In the genomic region with DNA sequence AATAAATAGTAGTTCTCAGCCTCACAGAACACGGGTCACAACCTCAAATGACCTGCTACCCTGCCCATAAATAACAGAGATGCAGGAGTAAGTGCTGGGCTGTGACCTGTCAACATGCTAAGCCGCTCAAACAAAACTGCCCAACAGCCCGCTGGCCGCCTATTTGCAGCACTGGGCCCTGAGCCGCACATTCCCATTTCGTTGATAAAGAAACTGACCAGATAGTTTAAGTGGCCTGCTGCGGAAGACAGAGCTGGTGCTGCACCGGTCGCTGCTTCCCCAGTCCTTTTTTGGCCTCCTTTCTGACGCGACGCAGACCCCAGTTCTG, we compare ENCODE assay signal across 23 cellular contexts. TPM values are rescaled to one million over a fixed set of nuclear protein-coding genes. Genes with fewer than 3 reads are reported as not detected.
DNase-seq lines count a peak whose midpoint lies in the region; ATAC-seq and TF ChIP-seq lines count a peak whose summit lies in the region.
"Had no signal": no experiment of that assay in that cellular context is flagged by ENCODE, and none has a peak within 500 bp of the region (broad histone marks: within the 10 kb centered on the region; RNA-seq: fewer than 3 reads in every experiment).

No MANE protein-coding gene starts in this region.

- H3K27me3 ChIP-seq in H7 (ENCODE audit: control insufficient read depth, insufficient read depth, low read length): peaks cover 71% of the 10 kb centered on the region
- H3K27me3 ChIP-seq in mammary epithelial cell (ENCODE audit: insufficient read depth, low read length): peaks cover 19% of the 10 kb centered on the region
- peaks cover 96% of the 10 kb centered on the region for H3K27me3 ChIP-seq in hepatocyte
- peaks cover 3 to 54% (median 14%) of the 10 kb centered on the region in 3 donors for H3K27me3 ChIP-seq in psoas muscle (ENCODE audit: insufficient read depth in 3 of 3, low read length in 2 of 3)

- DNase-seq in H7 (no peak), mammary epithelial cell (no peak), hepatocyte (ENCODE audit: low spot score) (no peak), psoas muscle (no peak), posterior cingulate gyrus (no peak), GM03348 (ENCODE audit: low spot score) (no peak)
- DNase-seq: activated CD4-positive, alpha-beta T cell treated with anti-CD3 and anti-CD28 coated beads, Interleukin-2, amount 10 ng/mL, durations not matched to agents 7 days and 5 days; activated CD8-positive, alpha-beta memory T cell treated with anti-CD3 and anti-CD28 coated beads, Interleukin-2, amount 50 U/mL, for 4 hours; activated effector memory CD4-positive, alpha-beta T cell treated with Interleukin-2 at 50 U/mL for 16 hours; DMS79 treated with DMSO at 0.1 percent for 48 hours; Karpas-422; kidney glomerular epithelial cell; NCI-H1048; NCI-H2081 treated with DMSO at 0.1 percent for 48 hours; NCI-H524; SHP77; stimulated activated CD4-positive, alpha-beta T cell treated with anti-CD3 and anti-CD28 coated beads, Interleukin-12 subunit alpha, Interleukin-12 subunit beta, amount 100 ng/mL, for 4 hours; stimulated activated CD8-positive, alpha-beta memory T cell treated with anti-CD3 and anti-CD28 coated beads, Interleukin-4, amount 100 ng/mL, for 48 hours; T-cell had no signal

- ATAC-seq in psoas muscle: no peak
- ATAC-seq in GM18867 (IDR thresholded peaks at IDR 0.05; ENCODE audit: unreplicated experiment): no peak
- no peak for ATAC-seq in GM18511 (IDR thresholded peaks at IDR 0.05; ENCODE audit: unreplicated experiment)
- ATAC-seq: T-cell had no signal

- TF ChIP-seq CTCF in mammary epithelial cell (conservative IDR thresholded peaks at IDR 0.05 in 1 of 2, IDR thresholded peaks at IDR 0.05 in 1 of 2; ENCODE audit: extremely low read depth in 1 of 2, insufficient read depth in 1 of 2, low read depth in 1 of 2, low read length in 2 of 2) (no peak), hepatocyte (IDR thresholded peaks at IDR 0.05; ENCODE audit: poor library complexity) (no peak), psoas muscle (IDR thresholded peaks at IDR 0.05) (no peak)

- no TSS peak for BruUV-seq in mammary epithelial cell (replicated peaks; lab: Mats Ljungman, UMichigan)

- H3K27ac ChIP-seq in mammary epithelial cell (ENCODE audit: insufficient read depth, low read depth, low read length): no peak overlapping the region
- no peak overlapping the region for H3K27ac ChIP-seq in hepatocyte
- no peak overlapping the region for H3K27ac ChIP-seq in psoas muscle

- intact Hi-C loops in mammary epithelial cell (cut with micrococcal nuclease) (no loop called here), psoas muscle (cut with DNase I) (no loop called here), posterior cingulate gyrus (cut with DNase I) (no loop called here)

- 94% methylated on average over 5 of the region's 12 CpGs for WGBS in mammary epithelial cell (ENCODE audit: low coverage, missing lambda C conversion rate)
- 19% methylated on average over 12 of the region's 12 CpGs for WGBS in hepatocyte (ENCODE audit: low lambda C conversion rate, missing lambda C conversion rate)
- 13 to 17% (median 17%) methylated on average over 12 of the region's 12 CpGs for WGBS in psoas muscle, 3 donors

- no peaks in the 10 kb centered on the region for H3K79me2 ChIP-seq in mammary epithelial cell (ENCODE audit: insufficient read depth, low read length)
- no peaks in the 10 kb centered on the region for H3K79me2 ChIP-seq in hepatocyte

- H3K4me3 ChIP-seq in H7 (ENCODE audit: insufficient read depth, low read depth, low read length): peak overlapping the region; percentile 54
- no peak overlapping the region for H3K4me3 ChIP-seq in mammary epithelial cell (replicated peaks in 1 of 3; ENCODE audit: insufficient read depth in 1 of 3, low read depth in 2 of 3, low read length in 3 of 3)
- no peak overlapping the region for H3K4me3 ChIP-seq in hepatocyte
- peak overlapping the region; percentile 47 for H3K4me3 ChIP-seq in psoas muscle

- peaks cover 9% of the 10 kb centered on the region for H3K4me1 ChIP-seq in mammary epithelial cell (ENCODE audit: insufficient read depth, low read length)
- no peaks in the 10 kb centered on the region for H3K4me1 ChIP-seq in hepatocyte (ENCODE audit: insufficient read depth)
- H3K4me1 ChIP-seq in psoas muscle: no peaks in the 10 kb centered on the region

- no peaks in the 10 kb centered on the region for H3K9me2 ChIP-seq in hepatocyte (replicated peaks; ENCODE audit: insufficient read depth)

- H3K9me3 ChIP-seq in mammary epithelial cell (replicated peaks; ENCODE audit: insufficient read depth, low read length) (no peaks in the 10 kb centered on the region), hepatocyte (ENCODE audit: low read depth) (no peaks in the 10 kb centered on the region), psoas muscle (no peaks in the 10 kb centered on the region)

- no peaks in the 10 kb centered on the region for H4K20me1 ChIP-seq in mammary epithelial cell (ENCODE audit: insufficient read depth, low read length)
- H4K20me1 ChIP-seq in hepatocyte (ENCODE audit: insufficient read depth, poor library complexity, severe bottlenecking): no peaks in the 10 kb centered on the region

- in situ Hi-C loops in mammary epithelial cell (cut with MboI; ENCODE audit: low sequenced_read_pairs in 2 of 2): no loop called here

- no peak overlapping the region for H3K9ac ChIP-seq in mammary epithelial cell (ENCODE audit: insufficient read depth, low read length)

- H2AFZ ChIP-seq in mammary epithelial cell (ENCODE audit: low read depth, low read length) (peak overlapping the region; percentile 66), hepatocyte (no peak overlapping the region)

- H3K36me3 ChIP-seq in H7 (replicated peaks; ENCODE audit: control insufficient read depth, insufficient read depth, low read length) (no peaks in the 10 kb centered on the region), mammary epithelial cell (ENCODE audit: insufficient read depth, low read length) (no peaks in the 10 kb centered on the region), hepatocyte (replicated peaks; ENCODE audit: insufficient read depth, low read depth) (no peaks in the 10 kb centered on the region), psoas muscle (ENCODE audit: insufficient read depth in 1 of 2, low read depth in 1 of 2) (no peaks in the 10 kb centered on the region)

- CTCF ChIA-PET in mammary epithelial cell (lab: Charles Lee; ENCODE audit: low non-redundant PET): no interaction called here

- H3K4me2 ChIP-seq in mammary epithelial cell (ENCODE audit: insufficient read depth, low read depth, low read length): peak overlapping the region; percentile 89
- peak overlapping the region; percentile 83 for H3K4me2 ChIP-seq in hepatocyte

- dilution Hi-C loops in mammary epithelial cell (cut with HindIII; ENCODE audit: low sequenced_read_pairs): no loop called here

RNA-seq across cellular contexts. Expression of a gene that starts 0.4 kb away (rescaled TPM):
- 0.18 and 0.21 TPM in 2 replicates for total RNA-seq in H7 (2014; rRNA removed; shearing (Covaris generic))
- total RNA-seq in mammary epithelial cell (under 1 TPM; 0.16 to 0.33 TPM), hepatocyte (0.20 and 1.1 TPM in 2 replicates), psoas muscle (not detected)
- polyA plus RNA-seq in mammary epithelial cell (0.05 TPM), hepatocyte (0.28 TPM in 1 of 2 replicates, not detected in the other), psoas muscle (under 1 TPM in 1 of 3 donors, not detected in 2; 0.04 TPM)
- not detected for polyA minus RNA-seq in mammary epithelial cell
- total RNA-seq: activated CD4-positive, alpha-beta T cell treated with anti-CD3 and anti-CD28 coated beads, Interleukin-2, amount 10 ng/mL, durations not matched to agents 7 days and 5 days; neural crest cell; pulmonary artery endothelial cell; T-cell had no signal

Comparison
In these comparisons a context has a peak if more than half of its experiments do, and no peak if none do; other contexts are left out.
1. H3K4me3 ChIP-seq: peak in H7 (single experiment) and psoas muscle (single experiment); none in mammary epithelial cell (0 of 3) and hepatocyte (single experiment).